ENCODE assay signal across 8 cellular contexts in genomic region chr6:31897612-31898199, GRCh38. TPM values are rescaled to one million over a fixed set of nuclear protein-coding genes. Genes with fewer than 3 reads are reported as not detected.
DNase-seq lines count a peak whose midpoint lies in the region; ATAC-seq and TF ChIP-seq lines count a peak whose summit lies in the region.

Gene EHMT2, minus strand, starts transcription at chr6:31897698. Its CDS starts 21 bp downstream, at chr6:31897677.

- H3K4me3 ChIP-seq in fibroblast of the aortic adventitia (ENCODE audit: low read depth, low read length): peak within 1 kb of the TSS; percentile 99

- H3K4me3 Mint-ChIP-seq in nephron progenitor cell: peak within 1 kb of the TSS; percentile 94
- peak within 1 kb of the TSS; percentile 89 for H3K4me3 Mint-ChIP-seq in stimulated activated naive CD8-positive, alpha-beta T cell treated with anti-CD3 and anti-CD28 coated beads, Interleukin-15, Interleukin-2, amounts not matched to agents 100 ng/mL and 50 ng/mL, for 24 hours

- peaks cover 35% of the 10 kb centered on the region for H3K36me3 Mint-ChIP-seq in nephron progenitor cell (ENCODE audit: low read depth)
- peaks cover 21% of the 10 kb centered on the region for H3K36me3 Mint-ChIP-seq in stimulated activated naive CD8-positive, alpha-beta T cell treated with anti-CD3 and anti-CD28 coated beads, Interleukin-15, Interleukin-2, amounts not matched to agents 100 ng/mL and 50 ng/mL, for 24 hours (ENCODE audit: low read depth)

- TF ChIP-seq CTCF in fibroblast of the aortic adventitia (IDR thresholded peaks at IDR 0.05; ENCODE audit: insufficient read depth, low read length) (peak; percentile 2), nephron progenitor cell (IDR thresholded peaks at IDR 0.05) (no peak)

- peaks cover 53% of the 10 kb centered on the region for H3K4me1 Mint-ChIP-seq in nephron progenitor cell
- peaks cover 44% of the 10 kb centered on the region for H3K4me1 Mint-ChIP-seq in stimulated activated naive CD8-positive, alpha-beta T cell treated with anti-CD3 and anti-CD28 coated beads, Interleukin-15, Interleukin-2, amounts not matched to agents 100 ng/mL and 50 ng/mL, for 24 hours (ENCODE audit: low read depth)

- peaks cover 3% of the 10 kb centered on the region for H3K27me3 Mint-ChIP-seq in nephron progenitor cell (ENCODE audit: low read depth, poor library complexity)
- H3K27me3 Mint-ChIP-seq in stimulated activated naive CD8-positive, alpha-beta T cell treated with anti-CD3 and anti-CD28 coated beads, Interleukin-15, Interleukin-2, amounts not matched to agents 100 ng/mL and 50 ng/mL, for 24 hours: no peaks in the 10 kb centered on the region

- peak within 1 kb of the TSS; percentile 71 for H3K27ac Mint-ChIP-seq in nephron progenitor cell
- peak within 1 kb of the TSS; percentile 89 for H3K27ac Mint-ChIP-seq in stimulated activated naive CD8-positive, alpha-beta T cell treated with anti-CD3 and anti-CD28 coated beads, Interleukin-15, Interleukin-2, amounts not matched to agents 100 ng/mL and 50 ng/mL, for 24 hours

- peak; percentile 54 for DNase-seq in CMK (ENCODE audit: low read depth)
- DNase-seq in LoVo (ENCODE audit: low spot score): peak; percentile 84
- peak; percentile 70 to 78 for DNase-seq in SHP77 (lab: John Stamatoyannopoulos, UW)
- peak; percentile 81 for DNase-seq in activated effector memory CD4-positive, alpha-beta T cell treated with Interleukin-2 at 50 U/mL for 16 hours
- DNase-seq in fibroblast of the aortic adventitia (ENCODE audit: low read depth): peak; percentile 71
- DNase-seq in nephron progenitor cell: peak; percentile 87

- ATAC-seq in GM21515 (IDR thresholded peaks at IDR 0.05; ENCODE audit: unreplicated experiment): peak; percentile 47

- H3K9me3 Mint-ChIP-seq in nephron progenitor cell: no peaks in the 10 kb centered on the region
- H3K9me3 Mint-ChIP-seq in stimulated activated naive CD8-positive, alpha-beta T cell treated with anti-CD3 and anti-CD28 coated beads, Interleukin-15, Interleukin-2, amounts not matched to agents 100 ng/mL and 50 ng/mL, for 24 hours: no peaks in the 10 kb centered on the region

RNA-seq across cellular contexts. Expression of gene EHMT2, which starts in this region (rescaled TPM):
- 37.9 and 62.0 TPM in 2 replicates for total RNA-seq in fibroblast of the aortic adventitia (ENCODE audit: low replicate concordance)

Comparison
In these comparisons a context has a peak if more than half of its experiments do, and no peak if none do; other contexts are left out.
1. Peak in every context shown above with its lines: DNase-seq, ATAC-seq and H3K4me3 ChIP-seq.